Comparison of ENCODE assay signal across 9 cellular contexts in genomic region chr12:110431957-110432587, GRCh38. TPM values are rescaled to one million over a fixed set of nuclear protein-coding genes. Genes with fewer than 3 reads are reported as not detected.
DNase-seq lines count a peak whose midpoint lies in the region; ATAC-seq and TF ChIP-seq lines count a peak whose summit lies in the region.
"Had no signal": no experiment of that assay in that cellular context is flagged by ENCODE, and none has a peak within 500 bp of the region (broad histone marks: within the 10 kb centered on the region; RNA-seq: fewer than 3 reads in every experiment).

No MANE protein-coding gene starts in this region.

- H3K36me3 ChIP-seq in thymus (ENCODE audit: control insufficient read depth, insufficient read depth): peaks cover 6% of the 10 kb centered on the region

- H3K36me3 Mint-ChIP-seq in activated T-cell treated with anti-CD3 and anti-CD28 coated beads, Interleukin-2, amount 50 U/mL, for 4 hours (ENCODE audit: insufficient read depth): peaks cover 13% of the 10 kb centered on the region
- H3K36me3 Mint-ChIP-seq in T-helper 17 cell (ENCODE audit: low read depth): no peaks in the 10 kb centered on the region

- ATAC-seq in activated T-cell treated with anti-CD3 and anti-CD28 coated beads, Interleukin-2, amount 50 U/mL, for 4 hours: no peak
- ATAC-seq in T-helper 17 cell: no peak
- no peak for ATAC-seq in foreskin keratinocyte

- peak; percentile 25 for DNase-seq in activated T-cell treated with anti-CD3 and anti-CD28 coated beads, Interleukin-2, amount 50 U/mL, for 1 hour
- no peak for DNase-seq in activated T-cell treated with anti-CD3 and anti-CD28 coated beads, Interleukin-2, amount 50 U/mL, for 4 hours
- no peak for DNase-seq in T-helper 17 cell
- DNase-seq in foreskin keratinocyte: no peak
- DNase-seq in activated effector memory CD4-positive, alpha-beta T cell treated with anti-CD3 and anti-CD28 coated beads, Interleukin-2, amount 50 U/mL, for 16 hours: no peak
- no peak for DNase-seq in DMS153 treated with DMSO at 0.1 percent for 48 hours (lab: John Stamatoyannopoulos, UW; ENCODE audit: unreplicated experiment)
- DNase-seq in HEK293T (ENCODE audit: extremely low spot score): no peak

- H3K4me1 Mint-ChIP-seq in activated T-cell treated with anti-CD3 and anti-CD28 coated beads, Interleukin-2, amount 50 U/mL, for 4 hours (ENCODE audit: low read depth): peaks cover 1% of the 10 kb centered on the region
- peaks cover 3% of the 10 kb centered on the region for H3K4me1 Mint-ChIP-seq in T-helper 17 cell

- H3K9me3 Mint-ChIP-seq in activated T-cell treated with anti-CD3 and anti-CD28 coated beads, Interleukin-2, amount 50 U/mL, for 4 hours: no peaks in the 10 kb centered on the region
- H3K9me3 Mint-ChIP-seq: CD14-positive monocyte had no signal

- no peaks in the 10 kb centered on the region for H3K9me3 ChIP-seq in T-helper 17 cell (ENCODE audit: control insufficient read depth, low read length, poor library complexity, severe bottlenecking)
- no peaks in the 10 kb centered on the region for H3K9me3 ChIP-seq in thymus (ENCODE audit: control insufficient read depth)

- CTCF ChIA-PET in HEK293T (lab: Yijun Ruan, JAX): interaction anchor here (0.7 to 2.1 kb wide), 17 partner anchors 11 to 589 kb away, joined by 3 to 34 read pairs (median 5); partner anchors contain the start of gene ARPC3

- 90% methylated on average over 12 of the region's 12 CpGs for whole genome bisulfite sequencing in thymus

- no peaks in the 10 kb centered on the region for H3K27me3 Mint-ChIP-seq in activated T-cell treated with anti-CD3 and anti-CD28 coated beads, Interleukin-2, amount 50 U/mL, for 4 hours (ENCODE audit: low read depth)
- no peaks in the 10 kb centered on the region for H3K27me3 Mint-ChIP-seq in T-helper 17 cell

- peak overlapping the region; percentile 55 for H3K4me3 ChIP-seq in thymus (ENCODE audit: low read length)

- POLR2A ChIA-PET in HEK293T (lab: Yijun Ruan, JAX): interaction anchor here (0.7 to 2.0 kb wide), 6 partner anchors 11 to 61 kb away, joined by 3 to 12 read pairs (median 3); partner anchors contain the start of genes ANAPC7 and GPN3

- H3K27ac Mint-ChIP-seq in T-helper 17 cell: peak overlapping the region; percentile 96

- no peak for TF ChIP-seq CTCF in foreskin keratinocyte (conservative IDR thresholded peaks at IDR 0.05)

- no peak overlapping the region for H3K4me3 Mint-ChIP-seq in activated T-cell treated with anti-CD3 and anti-CD28 coated beads, Interleukin-2, amount 50 U/mL, for 4 hours
- H3K4me3 Mint-ChIP-seq in T-helper 17 cell: no peak overlapping the region

- H3K4me1 ChIP-seq in foreskin keratinocyte: no peaks in the 10 kb centered on the region
- H3K4me1 ChIP-seq in thymus (ENCODE audit: control insufficient read depth, insufficient read depth, low read length): no peaks in the 10 kb centered on the region

- H3K27me3 ChIP-seq in foreskin keratinocyte (no peaks in the 10 kb centered on the region), thymus (ENCODE audit: control insufficient read depth, insufficient read depth) (no peaks in the 10 kb centered on the region)

- H3K27ac ChIP-seq in foreskin keratinocyte (peak overlapping the region; percentile 62), thymus (ENCODE audit: low read depth) (no peak overlapping the region)

TF ChIP-seq in HEK293T, 16 proteins besides CTCF, POLR2A, EP300 and RAD21:
- TF ChIP-seq HDGF (IDR thresholded peaks at IDR 0.05; ENCODE audit: borderline replicate concordance) (no peak), LEF1 (IDR thresholded peaks at IDR 0.05; ENCODE audit: borderline replicate concordance) (no peak), FOXM1 (IDR thresholded peaks at IDR 0.05; ENCODE audit: borderline replicate concordance) (no peak), SUZ12 (IDR thresholded peaks at IDR 0.05) (no peak), ZNF384 (IDR thresholded peaks at IDR 0.05) (no peak), ELF4 (IDR thresholded peaks at IDR 0.05) (no peak), TARDBP (IDR thresholded peaks at IDR 0.05) (no peak), FOXA1 (IDR thresholded peaks at IDR 0.05) (no peak), SP1 (IDR thresholded peaks at IDR 0.05) (no peak)

RNA-seq across cellular contexts. Expression of gene ARPC3, which starts 18.1 kb away (rescaled TPM):
- 100 to 1,000 TPM; 217 to 229 (median 225) TPM for total RNA-seq in activated T-cell treated with anti-CD3 and anti-CD28 coated beads, Interleukin-2, amount 50 U/mL, for 4 hours
- total RNA-seq in T-helper 17 cell (100 to 1,000 TPM; 196 to 225 TPM), foreskin keratinocyte (337 and 365 TPM in 2 replicates)
- polyA plus RNA-seq in foreskin keratinocyte (499 and 504 TPM in 2 replicates), thymus (628 TPM)

RNA-seq across cellular contexts. Expression of gene ANAPC7, which starts 28.6 kb away (rescaled TPM):
- 10 to 100 TPM; 54.6 to 61.5 (median 58.4) TPM for total RNA-seq in activated T-cell treated with anti-CD3 and anti-CD28 coated beads, Interleukin-2, amount 50 U/mL, for 4 hours
- 10 to 100 TPM; 40.1 to 42.6 TPM for total RNA-seq in T-helper 17 cell
- total RNA-seq in foreskin keratinocyte: 45.4 and 50.5 TPM in 2 replicates
- 39.4 and 45.5 TPM in 2 replicates for polyA plus RNA-seq in foreskin keratinocyte
- polyA plus RNA-seq in thymus: 66.6 TPM

RNA-seq across cellular contexts. Expression of gene GPN3, which starts 36.0 kb away (rescaled TPM):
- 10 to 100 TPM; 66.1 to 75.8 (median 72.1) TPM for total RNA-seq in activated T-cell treated with anti-CD3 and anti-CD28 coated beads, Interleukin-2, amount 50 U/mL, for 4 hours
- total RNA-seq in T-helper 17 cell: 1 to 10 TPM; 4.4 to 5.2 TPM
- 22.9 and 26.0 TPM in 2 replicates for total RNA-seq in foreskin keratinocyte
- polyA plus RNA-seq in foreskin keratinocyte: 22.0 and 27.5 TPM in 2 replicates
- polyA plus RNA-seq in thymus: 25.1 TPM

RNA-seq across cellular contexts. Expression of gene FAM216A, which starts 36.6 kb away (rescaled TPM):
- 10 to 100 TPM; 33.9 to 47.7 (median 41.7) TPM for total RNA-seq in activated T-cell treated with anti-CD3 and anti-CD28 coated beads, Interleukin-2, amount 50 U/mL, for 4 hours
- total RNA-seq in T-helper 17 cell (1 to 10 TPM; 3.2 to 3.5 TPM), foreskin keratinocyte (7.1 and 10.5 TPM in 2 replicates)
- polyA plus RNA-seq in foreskin keratinocyte (7.5 and 10.1 TPM in 2 replicates), thymus (10.2 TPM)
